Comparison of ENCODE assay signal across 30 cellular contexts in genomic region chr14:66361013-66361412, GRCh38.
"Had no signal": no experiment of that assay in that cellular context is flagged by ENCODE, and none has a peak within 500 bp of the region (broad histone marks: within the 10 kb centered on the region; RNA-seq: fewer than 3 reads in every experiment).

No MANE protein-coding gene starts in this region.

- H3K9me3 ChIP-seq: ovary, psoas muscle, spleen, suprapubic skin, testis, tibial artery, transverse colon, upper lobe of right lung, uterus had no signal

- H3K36me3 ChIP-seq: neural progenitor cell, ovary, spleen, suprapubic skin, tibial artery, transverse colon, upper lobe of right lung, uterus had no signal

- H3K36me3 Mint-ChIP-seq: naive thymus-derived CD8-positive, alpha-beta T cell; natural killer cell treated with Interleukin-12 subunit alpha and Interleukin-12 subunit beta and Interleukin-15 and Interleukin-18, amount 100 ng/mL, for 72 hours; neural progenitor cell; stimulated activated memory B cell treated with anti-CD40 and anti-IgM and Interleukin-4, amounts not matched to agents 10 μg/mL and 1 μg/mL and 100 μg/mL, for 72 hours; type B pancreatic cell had no signal

- H3K27me3 Mint-ChIP-seq: stimulated activated memory B cell treated with anti-CD40 and anti-IgM and Interleukin-4, amounts not matched to agents 10 μg/mL and 1 μg/mL and 100 μg/mL, for 72 hours; stimulated activated naive CD8-positive, alpha-beta T cell treated with anti-CD3 and anti-CD28 coated beads, Interleukin-15, amount 100 ng/mL, for 72 hours had no signal

- ATAC-seq: naive thymus-derived CD8-positive, alpha-beta T cell; natural killer cell treated with Interleukin-12 subunit alpha and Interleukin-12 subunit beta and Interleukin-15 and Interleukin-18, amount 100 ng/mL, for 72 hours; psoas muscle; right cardiac atrium; sciatic nerve; stimulated activated memory B cell treated with anti-CD40 and anti-IgM and Interleukin-4, amounts not matched to agents 10 μg/mL and 1 μg/mL and 100 μg/mL, for 72 hours; stimulated activated naive CD8-positive, alpha-beta T cell treated with anti-CD3 and anti-CD28 coated beads, Interleukin-15, amount 100 ng/mL, for 72 hours; stimulated activated naive CD8-positive, alpha-beta T cell treated with anti-CD3 and anti-CD28 coated beads, Interleukin-15, Interleukin-2, amounts not matched to agents 100 U/mL and 50 U/mL, for 24 hours; upper lobe of right lung had no signal

- H3K9me3 Mint-ChIP-seq: naive thymus-derived CD8-positive, alpha-beta T cell; natural killer cell treated with Interleukin-12 subunit alpha and Interleukin-12 subunit beta and Interleukin-15 and Interleukin-18, amount 100 ng/mL, for 72 hours; stimulated activated memory B cell treated with anti-CD40 and anti-IgM and Interleukin-4, amounts not matched to agents 10 μg/mL and 1 μg/mL and 100 μg/mL, for 72 hours; stimulated activated naive CD8-positive, alpha-beta T cell treated with anti-CD3 and anti-CD28 coated beads, Interleukin-15, amount 100 ng/mL, for 72 hours; type B pancreatic cell had no signal

- H2AFZ ChIP-seq: neural progenitor cell, parathyroid adenoma had no signal

- H3K4me3 ChIP-seq: neural progenitor cell, ovary, psoas muscle, skin epidermis, smooth muscle cell, spleen, suprapubic skin, testis, tibial artery, transverse colon, upper lobe of right lung, uterus had no signal

- H3K9ac ChIP-seq: neural progenitor cell, parathyroid adenoma had no signal

- H3K27ac Mint-ChIP-seq: naive thymus-derived CD8-positive, alpha-beta T cell; natural killer cell treated with Interleukin-12 subunit alpha and Interleukin-12 subunit beta and Interleukin-15 and Interleukin-18, amount 100 ng/mL, for 72 hours; stimulated activated memory B cell treated with anti-CD40 and anti-IgM and Interleukin-4, amounts not matched to agents 10 μg/mL and 1 μg/mL and 100 μg/mL, for 72 hours; stimulated activated naive CD8-positive, alpha-beta T cell treated with anti-CD3 and anti-CD28 coated beads, Interleukin-15, amount 100 ng/mL, for 72 hours; type B pancreatic cell had no signal

- H3K4me1 ChIP-seq: parathyroid adenoma, psoas muscle, spleen, suprapubic skin, testis, tibial artery, upper lobe of right lung, uterus had no signal

- H3K4me2 ChIP-seq: neural progenitor cell, smooth muscle cell had no signal

- H3K79me2 ChIP-seq: parathyroid adenoma had no signal

- H3K4me1 Mint-ChIP-seq: naive thymus-derived CD8-positive, alpha-beta T cell; stimulated activated memory B cell treated with anti-CD40 and anti-IgM and Interleukin-4, amounts not matched to agents 10 μg/mL and 1 μg/mL and 100 μg/mL, for 72 hours; stimulated activated naive CD8-positive, alpha-beta T cell treated with anti-CD3 and anti-CD28 coated beads, Interleukin-15, amount 100 ng/mL, for 72 hours had no signal

- H3K4me3 Mint-ChIP-seq: naive thymus-derived CD8-positive, alpha-beta T cell; natural killer cell treated with Interleukin-12 subunit alpha and Interleukin-12 subunit beta and Interleukin-15 and Interleukin-18, amount 100 ng/mL, for 72 hours; stimulated activated memory B cell treated with anti-CD40 and anti-IgM and Interleukin-4, amounts not matched to agents 10 μg/mL and 1 μg/mL and 100 μg/mL, for 72 hours; stimulated activated naive CD8-positive, alpha-beta T cell treated with anti-CD3 and anti-CD28 coated beads, Interleukin-15, amount 100 ng/mL, for 72 hours; type B pancreatic cell had no signal

- H3K27ac ChIP-seq: neural progenitor cell, ovary, parathyroid adenoma, psoas muscle, skin epidermis, spleen, suprapubic skin, testis, tibial artery, transverse colon, upper lobe of right lung, uterus had no signal

- DNase-seq: naive thymus-derived CD8-positive, alpha-beta T cell; occipital lobe; ovary; posterior cingulate gyrus; psoas muscle; right cardiac atrium; spleen; stimulated activated CD4-positive, alpha-beta T cell treated with anti-CD3 and anti-CD28 coated beads, Interleukin-12 subunit alpha, Interleukin-12 subunit beta, amount 100 ng/mL, for 4 hours; stimulated activated CD4-positive, alpha-beta T cell treated with anti-CD3 and anti-CD28 coated beads, Interleukin-1b, Interleukin-23, amount 100 ng/mL, for 48 hours; stimulated activated CD4-positive, alpha-beta T cell treated with anti-CD3 and anti-CD28 coated beads, Interleukin-4, amount 100 ng/mL, for 1 hour; stimulated activated CD4-positive, alpha-beta T cell treated with anti-CD3 and anti-CD28 coated beads, Interleukin-4, amount 100 ng/mL, for 4 hours; stimulated activated CD8-positive, alpha-beta memory T cell treated with anti-CD3 and anti-CD28 coated beads, Interleukin-4, amount 100 ng/mL, for 48 hours; stimulated activated naive CD4-positive, alpha-beta T cell; stimulated activated naive CD8-positive, alpha-beta T cell treated with anti-CD3 and anti-CD28 coated beads, Interleukin-15, amount 100 ng/mL, for 72 hours; stimulated activated naive CD8-positive, alpha-beta T cell treated with anti-CD3 and anti-CD28 coated beads, Interleukin-15, Interleukin-2, amounts not matched to agents 100 U/mL and 50 U/mL, for 24 hours; substantia nigra; testis; tibial artery; transverse colon; upper lobe of right lung; uterus had no signal

- H3K27me3 ChIP-seq: neural progenitor cell, ovary, spleen, suprapubic skin, testis, tibial artery, transverse colon, upper lobe of right lung, uterus had no signal
